25 cellular contexts compared by ENCODE assay signal in the genomic region with DNA sequence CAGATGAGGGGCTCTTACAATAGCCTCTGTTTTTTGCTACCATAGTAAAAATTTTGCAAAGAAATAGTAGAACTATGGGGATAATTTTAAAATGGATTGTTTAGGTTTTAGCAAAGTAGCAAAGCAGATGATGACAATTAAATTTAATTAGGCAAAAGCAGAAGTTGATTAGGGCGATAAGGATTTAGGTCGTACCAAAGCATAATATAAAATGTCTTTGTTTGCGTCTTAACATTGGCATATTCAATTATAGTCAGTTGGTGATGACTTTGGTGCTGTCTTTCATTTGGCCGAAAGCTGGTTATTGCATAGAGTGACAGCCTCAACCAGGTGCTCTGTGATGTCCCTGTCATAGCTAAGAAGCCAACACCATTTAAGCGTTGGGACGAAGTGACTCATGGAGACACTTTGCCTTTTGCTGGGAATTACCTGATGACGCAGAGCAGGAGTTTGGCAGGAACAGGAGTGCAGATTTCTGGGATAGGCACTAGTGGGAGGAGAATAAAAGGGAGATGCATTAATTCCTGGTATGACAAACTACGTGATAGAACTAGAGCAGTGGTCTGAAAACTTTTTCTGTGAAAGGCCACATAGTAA.
"Had no signal": no experiment of that assay in that cellular context is flagged by ENCODE, and none has a peak within 500 bp of the region (broad histone marks: within the 10 kb centered on the region; RNA-seq: fewer than 3 reads in every experiment).

No MANE protein-coding gene starts in this region.

- H3K9me3 Mint-ChIP-seq: activated B cell treated with CpG ODN at 0.5 μM for 24 hours; activated naive CD8-positive, alpha-beta T cell treated with anti-CD3 and anti-CD28 coated beads for 36 hours; activated T-cell treated with anti-CD3 and anti-CD28 coated beads, Interleukin-2, amount 50 U/mL, for 4 hours; activated T-helper 2 cell treated with anti-CD3 and anti-CD28 coated beads, Interferon-gamma antibody, Interleukin-2, Interleukin-4, amounts not matched to agents 10 μg/mL and 5 μg/mL and 100 μg/mL, durations not matched to agents 14 hours and 24 hours and 36 hours; central memory CD8-positive, alpha-beta T cell; effector memory CD8-positive, alpha-beta T cell; natural killer cell; stimulated activated memory B cell treated with anti-CD40 and anti-IgM and Interleukin-4, amounts not matched to agents 10 μg/mL and 1 μg/mL and 100 μg/mL, for 72 hours; T-helper 1 cell treated with Interleukin-12 subunit alpha and Interleukin-12 subunit beta and Interleukin-4 antibody, amounts not matched to agents 30 μg/mL and 1 μg/mL, for 36 hours had no signal

- H3K36me3 ChIP-seq: colonic mucosa, esophagus muscularis mucosa, prostate gland, stomach, transverse colon, uterus had no signal

- ATAC-seq: activated CD4-positive, alpha-beta T cell treated with anti-CD3 and anti-CD28 coated beads for 36 hours; activated T-cell treated with anti-CD3 and anti-CD28 coated beads, Interleukin-2, amount 50 U/mL, for 4 hours; effector memory CD8-positive, alpha-beta T cell; left lobe of liver; natural killer cell; right cardiac atrium; stimulated activated memory B cell treated with anti-CD40 and anti-IgM and Interleukin-4, amounts not matched to agents 10 μg/mL and 1 μg/mL and 100 μg/mL, for 72 hours had no signal

- H3K27me3 ChIP-seq: colonic mucosa, dorsolateral prefrontal cortex, esophagus muscularis mucosa, stomach, transverse colon, uterus had no signal

- H3K4me3 Mint-ChIP-seq: activated B cell treated with CpG ODN at 0.5 μM for 24 hours; activated CD4-positive, alpha-beta T cell treated with anti-CD3 and anti-CD28 coated beads for 36 hours; activated naive CD8-positive, alpha-beta T cell treated with anti-CD3 and anti-CD28 coated beads for 36 hours; activated T-cell treated with anti-CD3 and anti-CD28 coated beads, Interleukin-2, amount 50 U/mL, for 4 hours; central memory CD8-positive, alpha-beta T cell; effector memory CD8-positive, alpha-beta T cell; natural killer cell; stimulated activated memory B cell treated with anti-CD40 and anti-IgM and Interleukin-4, amounts not matched to agents 10 μg/mL and 1 μg/mL and 100 μg/mL, for 72 hours; T-helper 1 cell treated with Interleukin-12 subunit alpha and Interleukin-12 subunit beta and Interleukin-4 antibody, amounts not matched to agents 30 μg/mL and 1 μg/mL, for 36 hours had no signal

- H3K4me1 ChIP-seq: prostate gland, uterus had no signal

- DNase-seq: activated B cell treated with CpG ODN at 0.5 μM for 24 hours; activated CD4-positive, alpha-beta T cell treated with anti-CD3 and anti-CD28 coated beads for 36 hours; activated CD4-positive, alpha-beta T cell treated with anti-CD3 and anti-CD28 coated beads, Interleukin-2, amount 50 U/mL, for 48 hours; activated CD8-positive, alpha-beta memory T cell treated with anti-CD3 and anti-CD28 coated beads, Interleukin-2, amount 50 U/mL, for 48 hours; activated naive CD4-positive, alpha-beta T cell; activated naive CD8-positive, alpha-beta T cell treated with anti-CD3 and anti-CD28 coated beads for 36 hours; activated T-cell treated with anti-CD3 and anti-CD28 coated beads, Interleukin-2, amount 50 U/mL, for 4 hours; colonic mucosa; dorsolateral prefrontal cortex; effector memory CD8-positive, alpha-beta T cell; hippocampal formation; natural killer cell; right cardiac atrium; stomach; T1000; transverse colon; uterus had no signal

- H3K27me3 Mint-ChIP-seq: activated B cell treated with CpG ODN at 0.5 μM for 24 hours; activated CD4-positive, alpha-beta T cell treated with anti-CD3 and anti-CD28 coated beads for 36 hours; activated naive CD8-positive, alpha-beta T cell treated with anti-CD3 and anti-CD28 coated beads for 36 hours; central memory CD8-positive, alpha-beta T cell; effector memory CD8-positive, alpha-beta T cell; stimulated activated memory B cell treated with anti-CD40 and anti-IgM and Interleukin-4, amounts not matched to agents 10 μg/mL and 1 μg/mL and 100 μg/mL, for 72 hours had no signal

- H3K36me3 Mint-ChIP-seq: natural killer cell; stimulated activated memory B cell treated with anti-CD40 and anti-IgM and Interleukin-4, amounts not matched to agents 10 μg/mL and 1 μg/mL and 100 μg/mL, for 72 hours had no signal

- H3K27ac ChIP-seq: colonic mucosa, dorsolateral prefrontal cortex, esophagus muscularis mucosa, prostate gland, stomach, transverse colon, uterus had no signal

- H3K4me3 ChIP-seq: colonic mucosa, dorsolateral prefrontal cortex, esophagus muscularis mucosa, lung, prostate gland, stomach, transverse colon, uterus had no signal

- H3K27ac Mint-ChIP-seq: activated B cell treated with CpG ODN at 0.5 μM for 24 hours; activated CD4-positive, alpha-beta T cell treated with anti-CD3 and anti-CD28 coated beads for 36 hours; activated naive CD8-positive, alpha-beta T cell treated with anti-CD3 and anti-CD28 coated beads for 36 hours; activated T-helper 2 cell treated with anti-CD3 and anti-CD28 coated beads, Interferon-gamma antibody, Interleukin-2, Interleukin-4, amounts not matched to agents 10 μg/mL and 5 μg/mL and 100 μg/mL, durations not matched to agents 14 hours and 24 hours and 36 hours; natural killer cell; T-helper 1 cell treated with Interleukin-12 subunit alpha and Interleukin-12 subunit beta and Interleukin-4 antibody, amounts not matched to agents 30 μg/mL and 1 μg/mL, for 36 hours had no signal

- H3K9me3 ChIP-seq: colonic mucosa, esophagus muscularis mucosa, prostate gland, stomach, transverse colon, uterus had no signal
